Comparison of ENCODE assay signal across 34 cellular contexts in the genomic region with DNA sequence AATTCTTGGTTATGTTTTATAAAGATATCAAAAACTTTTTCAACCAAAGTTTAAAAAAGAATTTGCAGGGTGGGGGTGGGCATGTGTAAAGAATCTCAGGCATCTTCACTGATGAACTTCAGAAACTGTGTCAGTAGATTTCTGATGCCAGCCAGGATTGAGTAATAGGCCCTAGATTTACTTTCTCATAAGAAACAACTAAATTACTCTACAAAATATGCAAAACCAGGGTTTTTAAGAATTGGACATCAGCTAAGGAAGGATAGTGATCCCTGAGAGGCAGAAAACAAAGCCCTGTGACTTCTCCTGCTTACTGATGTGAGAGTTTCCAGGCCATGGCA. TPM values are rescaled to one million over a fixed set of nuclear protein-coding genes. Genes with fewer than 3 reads are reported as not detected.
DNase-seq lines count a peak whose midpoint lies in the region; ATAC-seq and TF ChIP-seq lines count a peak whose summit lies in the region.
"Had no signal": no experiment of that assay in that cellular context is flagged by ENCODE, and none has a peak within 500 bp of the region (broad histone marks: within the 10 kb centered on the region; RNA-seq: fewer than 3 reads in every experiment).

No MANE protein-coding gene starts in this region.

- H3K27ac ChIP-seq in neutrophil (peak overlapping the region; percentile 51), heart left ventricle (no peak overlapping the region)
- H3K27ac ChIP-seq: ascending aorta, esophagus muscularis mucosa, sigmoid colon, tibial artery had no signal

- no peak overlapping the region for H3K27ac Mint-ChIP-seq in T-helper 17 cell
- H3K27ac Mint-ChIP-seq: CD4-positive, alpha-beta T cell; HFFc6; memory B cell; progenitor cell of endocrine pancreas; T-helper 2 cell treated with Interferon-gamma antibody and Interleukin-4, amounts not matched to agents 5 μg/mL and 100 μg/mL, for 36 hours had no signal

- H3K27me3 Mint-ChIP-seq in T-helper 17 cell = no peaks in the 10 kb centered on the region
- H3K27me3 Mint-ChIP-seq: activated naive CD8-positive, alpha-beta T cell; CD4-positive, alpha-beta T cell; progenitor cell of endocrine pancreas had no signal

- no peaks in the 10 kb centered on the region for H3K36me3 ChIP-seq in neutrophil
- no peaks in the 10 kb centered on the region for H3K36me3 ChIP-seq in heart left ventricle
- H3K36me3 ChIP-seq: ascending aorta, esophagus muscularis mucosa, sigmoid colon, tibial artery had no signal

- H3K4me1 ChIP-seq in neutrophil (ENCODE audit: control insufficient read depth in 1 of 2, insufficient read depth in 1 of 2, low read depth in 1 of 2, low read length in 1 of 2) (peaks cover 24 to 27% of the 10 kb centered on the region in 2 experiments), heart left ventricle (peaks cover 0 to 20% (median 0%) of the 10 kb centered on the region in 12 donors)
- H3K4me1 ChIP-seq: ascending aorta, esophagus muscularis mucosa, sigmoid colon, tibial artery had no signal

- H3K4me3 ChIP-seq in neutrophil (ENCODE audit: low read depth in 1 of 2, low read length in 1 of 2) (no peak overlapping the region), heart left ventricle (no peak overlapping the region)
- H3K4me3 ChIP-seq: ascending aorta, esophagus muscularis mucosa, sigmoid colon, tibial artery had no signal

- peaks cover 11% of the 10 kb centered on the region for H3K4me1 Mint-ChIP-seq in T-helper 17 cell
- H3K4me1 Mint-ChIP-seq: memory B cell had no signal

- intact Hi-C loops in left ventricle myocardium superior (cut with micrococcal nuclease) = no loop called here
- intact Hi-C loops in heart left ventricle (cut with DNase I) = no loop called here

- no peak for DNase-seq in T-helper 17 cell
- peak; percentile 54 for DNase-seq in fibroblast of gingiva (ENCODE audit: low read depth)
- DNase-seq in left ventricle myocardium superior = no peak
- DNase-seq in activated CD4-positive, CD25-positive, alpha-beta regulatory T cell (lab: John Stamatoyannopoulos, UW) = no peak
- DNase-seq in heart left ventricle = no peak
- DNase-seq in C1 segment of cervical spinal cord (lab: John Stamatoyannopoulos, UW) = no peak
- DNase-seq: activated CD4-positive, alpha-beta T cell treated with anti-CD3 and anti-CD28 coated beads for 4 hours; activated CD8-positive, alpha-beta memory T cell treated with anti-CD3 and anti-CD28 coated beads for 24 hours; activated effector memory CD4-positive, alpha-beta T cell treated with Interleukin-2 at 50 U/mL for 16 hours; activated T-cell treated with anti-CD3 and anti-CD28 coated beads for 4 hours; caudate nucleus; CD4-positive, alpha-beta T cell; DND-41; GOT3; HFFc6; hypothalamus; NCI-H1105; NCI-H187 treated with DMSO at 0.1 percent for 48 hours; NCI-H2171 treated with DMSO at 0.1 percent for 48 hours; NCI-H510A; SIG-M5; sigmoid colon; stimulated activated CD4-positive, alpha-beta T cell treated with anti-CD3 and anti-CD28 coated beads, Interleukin-15, amount 100 ng/mL, for 24 hours; stimulated activated CD4-positive, alpha-beta T cell treated with anti-CD3 and anti-CD28 coated beads, Interleukin-4, amount 100 ng/mL, for 4 hours; tibial artery had no signal

- no peaks in the 10 kb centered on the region for H3K9me3 ChIP-seq in T-helper 17 cell (ENCODE audit: control insufficient read depth, low read length, poor library complexity, severe bottlenecking)
- H3K9me3 ChIP-seq in neutrophil = no peaks in the 10 kb centered on the region
- H3K9me3 ChIP-seq in heart left ventricle = peaks cover 0 to 11% (median 0%) of the 10 kb centered on the region in 12 donors
- H3K9me3 ChIP-seq: ascending aorta, esophagus muscularis mucosa, sigmoid colon, tibial artery had no signal

- peak overlapping the region; percentile 58 for H3K4me3 Mint-ChIP-seq in T-helper 17 cell
- H3K4me3 Mint-ChIP-seq: activated naive CD8-positive, alpha-beta T cell; CD4-positive, alpha-beta T cell; HFFc6; memory B cell; T-helper 2 cell treated with Interferon-gamma antibody and Interleukin-4, amounts not matched to agents 5 μg/mL and 100 μg/mL, for 36 hours had no signal

- no peak for ATAC-seq in T-helper 17 cell
- no peak for ATAC-seq in left ventricle myocardium superior
- no peak for ATAC-seq in heart left ventricle

- peaks cover 2% of the 10 kb centered on the region for H3K36me3 Mint-ChIP-seq in T-helper 17 cell (ENCODE audit: low read depth)

- TF ChIP-seq POLR2A in heart left ventricle (IDR thresholded peaks at IDR 0.05) = no peak

- TF ChIP-seq CTCF in neutrophil (IDR thresholded peaks at IDR 0.05) (no peak), heart left ventricle (IDR thresholded peaks at IDR 0.05) (no peak)

- H3K27me3 ChIP-seq in neutrophil = no peaks in the 10 kb centered on the region
- no peaks in the 10 kb centered on the region for H3K27me3 ChIP-seq in heart left ventricle
- H3K27me3 ChIP-seq: ascending aorta, esophagus muscularis mucosa, sigmoid colon, tibial artery had no signal

RNA-seq across cellular contexts. Expression of gene IL1R1, which starts 11.9 kb away (rescaled TPM):
- 10 to 100 TPM; 14.3 to 16.5 TPM for total RNA-seq in T-helper 17 cell
- total RNA-seq in left ventricle myocardium superior = 20.9 TPM
- total RNA-seq in heart left ventricle = 10 to 100 TPM; 10.9 to 49.0 (median 19.6) TPM
- polyA plus RNA-seq in heart left ventricle = 10 to 100 TPM; 12.8 to 25.7 TPM

RNA-seq across cellular contexts. Expression of gene IL1RL2, which starts 56.2 kb away (rescaled TPM):
- total RNA-seq in T-helper 17 cell (not detected), left ventricle myocardium superior (not detected), heart left ventricle (under 1 TPM in 5 of 9 donors, not detected in 4; 0.30 to 0.75 (median 0.56) TPM)
- under 1 TPM in 1 of 2 donors, not detected in 1; 0.22 TPM for polyA plus RNA-seq in heart left ventricle
- total RNA-seq: ascending aorta; CD4-positive, alpha-beta T cell; HFFc6; HT1080; M059J; progenitor cell of endocrine pancreas had no signal
